ENCODE assay signal across 8 cellular contexts in the genomic region with DNA sequence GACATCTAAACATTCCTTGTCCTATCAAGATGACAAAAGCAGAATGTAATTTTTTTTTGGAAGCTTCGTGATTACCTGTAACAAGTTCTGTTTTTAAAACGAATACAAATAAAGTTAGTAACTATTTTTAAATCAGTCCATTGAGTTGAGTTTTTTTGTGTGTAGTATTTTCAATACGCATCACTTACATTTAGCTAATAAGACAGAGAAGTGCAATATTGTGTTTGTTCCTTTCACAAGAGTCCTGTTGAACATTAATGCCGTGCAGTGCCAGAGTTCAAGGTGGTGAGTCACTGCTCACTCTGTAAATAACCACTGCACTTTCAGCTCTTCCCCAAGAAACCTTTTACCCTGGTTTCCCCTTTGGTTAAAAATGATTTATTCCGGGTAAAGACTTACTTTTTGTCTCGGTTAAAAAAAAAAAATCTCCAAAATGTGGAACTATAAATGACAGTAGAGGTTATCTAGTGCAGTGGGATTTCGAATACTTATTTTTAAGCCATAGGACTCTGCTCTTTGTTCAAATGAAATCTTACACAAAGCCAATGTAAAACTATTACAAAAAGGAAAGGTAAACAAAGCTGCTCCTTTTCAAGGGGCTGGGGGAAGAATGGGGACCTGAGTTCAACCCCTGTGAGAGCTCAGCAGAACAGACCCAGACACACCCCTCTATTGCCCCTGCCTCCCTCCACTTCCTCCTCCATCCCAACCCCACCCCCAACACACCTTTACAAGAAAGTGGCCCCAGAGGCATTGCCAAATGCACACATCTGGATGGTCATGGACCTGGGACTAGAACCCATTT. TPM values are rescaled to one million over a fixed set of nuclear protein-coding genes. Genes with fewer than 3 reads are reported as not detected.
DNase-seq lines count a peak whose midpoint lies in the region; ATAC-seq and TF ChIP-seq lines count a peak whose summit lies in the region.

No MANE protein-coding gene starts in this region.

- TF ChIP-seq POLR2A in NB4 (IDR thresholded peaks at IDR 0.05; ENCODE audit: extremely low read depth, insufficient read length) (no peak), body of pancreas (IDR thresholded peaks at IDR 0.05) (no peak)

- H3K4me3 ChIP-seq in NB4 (ENCODE audit: low read depth, low read length): no peak overlapping the region
- H3K4me3 ChIP-seq in body of pancreas: no peak overlapping the region

- intact Hi-C loops in body of pancreas (cut with DNase I): no loop called here

- TF ChIP-seq CTCF in NB4 (IDR thresholded peaks at IDR 0.05; ENCODE audit: low read depth, low read length): no peak
- TF ChIP-seq CTCF in body of pancreas (IDR thresholded peaks at IDR 0.05): no peak

- DNase-seq in Daoy (ENCODE audit: low read depth): peak; percentile 71
- DNase-seq in NB4 (ENCODE audit: low read depth): peak; percentile 59
- peak; percentile 47 to 75 (median 72) for DNase-seq in body of pancreas
- peak; percentile 30 for DNase-seq in myocyte (ENCODE audit: low read depth)
- DNase-seq in NCI-H1436 treated with DMSO at 0.1 percent for 48 hours (lab: John Stamatoyannopoulos, UW): no peak
- no peak for DNase-seq in activated gamma-delta T cell (lab: John Stamatoyannopoulos, UW)
- no peak for DNase-seq in NCI-H146 (lab: John Stamatoyannopoulos, UW)

- no peaks in the 10 kb centered on the region for H3K27me3 ChIP-seq in body of pancreas

- WGBS in body of pancreas, 2 donors: 22 to 23% methylated on average over 7 of the region's 7 CpGs

- peaks cover 17% of the 10 kb centered on the region for H3K4me1 ChIP-seq in body of pancreas

- H3K27ac ChIP-seq in body of pancreas: peak overlapping the region; percentile 30 to 63 (median 60)

- no peaks in the 10 kb centered on the region for H3K9me3 ChIP-seq in body of pancreas

- ATAC-seq in body of pancreas: peak; percentile 87
- no peak for ATAC-seq in HG03378 (IDR thresholded peaks at IDR 0.05; ENCODE audit: unreplicated experiment)

- H3K36me3 ChIP-seq in body of pancreas (replicated peaks in 1 of 2; ENCODE audit: insufficient read depth in 1 of 2, low read depth in 2 of 2): peaks cover 0 to 2% of the 10 kb centered on the region in 2 donors

RNA-seq across cellular contexts. Expression of a gene that starts 14.8 kb away (rescaled TPM):
- not detected in 2 replicates for total RNA-seq in Daoy (2014; rRNA removed; shearing (Covaris generic))
- total RNA-seq in body of pancreas (10 to 100 TPM in 1 of 2 donors, 1 to 10 TPM in 1; 9.9 to 12.7 TPM), myocyte (not detected in 2 replicates)
- not detected for polyA plus RNA-seq in myocyte (2012)

RNA-seq across cellular contexts. Expression of a gene that starts 38.5 kb away (rescaled TPM):
- total RNA-seq in Daoy (2014; rRNA removed; shearing (Covaris generic)): 10.5 and 11.3 TPM in 2 replicates
- 10 to 100 TPM; 14.0 to 32.3 TPM for total RNA-seq in body of pancreas
- total RNA-seq in myocyte: 0.94 and 2.5 TPM in 2 replicates
- 1.3 TPM for polyA plus RNA-seq in myocyte (2012)

Comparison
In these comparisons a context has a peak if more than half of its experiments do, and no peak if none do; other contexts are left out.
1. DNase-seq: peak in Daoy (single experiment), NB4 (single experiment), body of pancreas (4 of 4) and myocyte (single experiment); none in NCI-H1436 treated with DMSO at 0.1 percent for 48 hours (single experiment), activated gamma-delta T cell (single experiment) and NCI-H146 (single experiment).
2. RNA of a gene that starts 14.8 kb away (total RNA-seq): 9.9 to 12.7 TPM in body of pancreas; not detected in Daoy and not detected in myocyte; every median in the first group is over 10 times any median in the second.